Comparison of ENCODE assay signal across 8 cellular contexts in genomic region chr17:35141681-35142466, GRCh38. TPM values are rescaled to one million over a fixed set of nuclear protein-coding genes. Genes with fewer than 3 reads are reported as not detected.
DNase-seq lines count a peak whose midpoint lies in the region; ATAC-seq and TF ChIP-seq lines count a peak whose summit lies in the region.

NLE1 (minus strand) TSS chr17:35142303; CDS start chr17:35142275, 28 bp downstream.

- peaks cover 10% of the 10 kb centered on the region for H3K36me3 Mint-ChIP-seq in T-helper 2 cell treated with Interferon-gamma antibody and Interleukin-4, amounts not matched to agents 5 μg/mL and 100 μg/mL, for 36 hours (ENCODE audit: low read depth)

- H3K9me3 Mint-ChIP-seq in T-helper 2 cell treated with Interferon-gamma antibody and Interleukin-4, amounts not matched to agents 5 μg/mL and 100 μg/mL, for 36 hours = no peaks in the 10 kb centered on the region

- H3K4me3 ChIP-seq in ascending aorta (peak within 1 kb of the TSS; percentile 65 to 94), rectal smooth muscle tissue (ENCODE audit: low read length) (peak within 1 kb of the TSS; percentile 62), uterus (peak within 1 kb of the TSS; percentile 76 to 92)

- peak within 1 kb of the TSS; percentile 70 for H3K27ac Mint-ChIP-seq in T-helper 2 cell treated with Interferon-gamma antibody and Interleukin-4, amounts not matched to agents 5 μg/mL and 100 μg/mL, for 36 hours

- no peak for TF ChIP-seq POLR2A in uterus (IDR thresholded peaks at IDR 0.05)

- H3K27me3 ChIP-seq in ascending aorta (no peaks in the 10 kb centered on the region), rectal smooth muscle tissue (ENCODE audit: control insufficient read depth, insufficient read depth, low read length) (no peaks in the 10 kb centered on the region), uterus (no peaks in the 10 kb centered on the region)

- no peak within 1 kb of the TSS for H3K27ac ChIP-seq in ascending aorta
- no peak within 1 kb of the TSS for H3K27ac ChIP-seq in rectal smooth muscle tissue (ENCODE audit: low read depth, low read length)
- H3K27ac ChIP-seq in uterus = no peak within 1 kb of the TSS

- DNase-seq in NCI-H1694 treated with DMSO at 0.1 percent for 48 hours (lab: John Stamatoyannopoulos, UW) (peak; percentile 61), ascending aorta (ENCODE audit: low spot score in 2 of 2) (peak in 1 of 2 donors; percentile 87), hepatic stellate cell (ENCODE audit: low spot score) (peak; percentile 88), uterus (peak; percentile 63 to 82)
- DNase-seq in T-helper 2 cell treated with Interferon-gamma antibody and Interleukin-4, amounts not matched to agents 5 μg/mL and 100 μg/mL, for 36 hours (ENCODE audit: low spot score) = peak; percentile 85

- peak; percentile 93 for TF ChIP-seq CTCF in GM12872 (IDR thresholded peaks at IDR 0.05; ENCODE audit: insufficient read depth, low read depth, low read length)
- TF ChIP-seq CTCF in ascending aorta (IDR thresholded peaks at IDR 0.05) = peak; percentile 85 to 98 (median 96)
- peak; percentile 90 to 98 (median 95) for TF ChIP-seq CTCF in uterus (IDR thresholded peaks at IDR 0.05)

- H3K36me3 ChIP-seq in ascending aorta = peaks cover 17 to 26% of the 10 kb centered on the region in 2 donors
- H3K36me3 ChIP-seq in rectal smooth muscle tissue (ENCODE audit: control insufficient read depth, insufficient read depth, low read length) = no peaks in the 10 kb centered on the region
- H3K36me3 ChIP-seq in uterus = no peaks in the 10 kb centered on the region

- intact Hi-C loops in ascending aorta (cut with DNase I) (no loop called here), uterus (cut with DNase I; ENCODE audit: low total_unique reads) (no loop called here)

- H3K4me1 ChIP-seq in ascending aorta (peaks cover 8 to 10% of the 10 kb centered on the region in 2 donors), rectal smooth muscle tissue (ENCODE audit: control insufficient read depth, insufficient read depth, low read length) (peaks cover 2% of the 10 kb centered on the region), uterus (no peaks in the 10 kb centered on the region)

- H3K4me3 Mint-ChIP-seq in T-helper 2 cell treated with Interferon-gamma antibody and Interleukin-4, amounts not matched to agents 5 μg/mL and 100 μg/mL, for 36 hours = peak within 1 kb of the TSS; percentile 75

- peak; percentile 93 for ATAC-seq in HG02759 (IDR thresholded peaks at IDR 0.05; ENCODE audit: unreplicated experiment)

- H3K9me3 ChIP-seq in ascending aorta (no peaks in the 10 kb centered on the region), uterus (no peaks in the 10 kb centered on the region)

- H3K4me1 Mint-ChIP-seq in T-helper 2 cell treated with Interferon-gamma antibody and Interleukin-4, amounts not matched to agents 5 μg/mL and 100 μg/mL, for 36 hours (ENCODE audit: low read depth) = peaks cover 11% of the 10 kb centered on the region

- H3K27me3 Mint-ChIP-seq in T-helper 2 cell treated with Interferon-gamma antibody and Interleukin-4, amounts not matched to agents 5 μg/mL and 100 μg/mL, for 36 hours (ENCODE audit: low read depth) = no peaks in the 10 kb centered on the region

- peak within 1 kb of the TSS; percentile 25 for H3K9ac ChIP-seq in rectal smooth muscle tissue (ENCODE audit: low read length)

RNA-seq across cellular contexts. Expression of gene NLE1, which starts in this region (rescaled TPM):
- total RNA-seq in ascending aorta (3.8 TPM), uterus (10 to 100 TPM in 3 of 4 donors, 1 to 10 TPM in 1; 3.6 to 30.0 (median 19.7) TPM)
